In the genomic region with DNA sequence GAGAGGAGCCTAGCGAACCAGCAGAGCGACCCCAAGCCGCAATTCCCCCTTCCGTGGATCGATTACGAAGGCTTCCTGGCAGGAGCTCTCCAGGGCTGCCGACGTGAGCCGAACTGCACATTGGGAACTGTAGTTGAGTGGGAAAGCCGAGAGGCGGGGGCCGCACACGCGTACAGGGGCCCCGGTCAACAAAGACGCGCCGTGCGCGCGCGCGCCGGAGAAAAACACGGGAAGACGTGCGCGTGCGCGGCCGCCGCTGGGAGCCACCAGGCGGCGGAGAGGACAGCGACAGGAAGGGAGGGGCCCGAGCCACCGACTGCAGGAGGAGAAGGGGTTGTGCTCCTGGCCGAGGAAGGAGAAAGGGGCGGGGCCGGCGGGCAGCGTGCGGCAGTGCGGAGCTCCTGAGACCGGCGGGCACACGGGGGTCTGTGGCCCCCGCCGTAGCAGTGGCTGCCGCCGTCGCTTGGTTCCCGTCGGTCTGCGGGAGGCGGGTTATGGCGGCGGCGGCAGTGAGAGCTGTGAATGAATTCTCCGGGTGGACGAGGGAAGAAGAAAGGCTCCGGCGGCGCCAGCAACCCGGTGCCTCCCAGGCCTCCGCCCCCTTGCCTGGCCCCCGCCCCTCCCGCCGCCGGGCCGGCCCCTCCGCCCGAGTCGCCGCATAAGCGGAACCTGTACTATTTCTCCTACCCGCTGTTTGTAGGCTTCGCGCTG, we compare ENCODE assay signal across 2 cellular contexts.
A peak's percentile ranks its signal among the peaks of the same experiment; 100 is the strongest.
TF ChIP-seq lines count a peak whose summit lies in the region.

A gene with protein sequence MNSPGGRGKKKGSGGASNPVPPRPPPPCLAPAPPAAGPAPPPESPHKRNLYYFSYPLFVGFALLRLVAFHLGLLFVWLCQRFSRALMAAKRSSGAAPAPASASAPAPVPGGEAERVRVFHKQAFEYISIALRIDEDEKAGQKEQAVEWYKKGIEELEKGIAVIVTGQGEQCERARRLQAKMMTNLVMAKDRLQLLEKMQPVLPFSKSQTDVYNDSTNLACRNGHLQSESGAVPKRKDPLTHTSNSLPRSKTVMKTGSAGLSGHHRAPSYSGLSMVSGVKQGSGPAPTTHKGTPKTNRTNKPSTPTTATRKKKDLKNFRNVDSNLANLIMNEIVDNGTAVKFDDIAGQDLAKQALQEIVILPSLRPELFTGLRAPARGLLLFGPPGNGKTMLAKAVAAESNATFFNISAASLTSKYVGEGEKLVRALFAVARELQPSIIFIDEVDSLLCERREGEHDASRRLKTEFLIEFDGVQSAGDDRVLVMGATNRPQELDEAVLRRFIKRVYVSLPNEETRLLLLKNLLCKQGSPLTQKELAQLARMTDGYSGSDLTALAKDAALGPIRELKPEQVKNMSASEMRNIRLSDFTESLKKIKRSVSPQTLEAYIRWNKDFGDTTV (plus strand): TSS at position 247 of the 711 bp plus-strand sequence. CDS start 276 bp downstream, at position 523.

TF ChIP-seq in HCT116, 20 proteins besides CTCF, POLR2A, EP300 and RAD21 (continued from another document):
- TF ChIP-seq, protein P1, sequence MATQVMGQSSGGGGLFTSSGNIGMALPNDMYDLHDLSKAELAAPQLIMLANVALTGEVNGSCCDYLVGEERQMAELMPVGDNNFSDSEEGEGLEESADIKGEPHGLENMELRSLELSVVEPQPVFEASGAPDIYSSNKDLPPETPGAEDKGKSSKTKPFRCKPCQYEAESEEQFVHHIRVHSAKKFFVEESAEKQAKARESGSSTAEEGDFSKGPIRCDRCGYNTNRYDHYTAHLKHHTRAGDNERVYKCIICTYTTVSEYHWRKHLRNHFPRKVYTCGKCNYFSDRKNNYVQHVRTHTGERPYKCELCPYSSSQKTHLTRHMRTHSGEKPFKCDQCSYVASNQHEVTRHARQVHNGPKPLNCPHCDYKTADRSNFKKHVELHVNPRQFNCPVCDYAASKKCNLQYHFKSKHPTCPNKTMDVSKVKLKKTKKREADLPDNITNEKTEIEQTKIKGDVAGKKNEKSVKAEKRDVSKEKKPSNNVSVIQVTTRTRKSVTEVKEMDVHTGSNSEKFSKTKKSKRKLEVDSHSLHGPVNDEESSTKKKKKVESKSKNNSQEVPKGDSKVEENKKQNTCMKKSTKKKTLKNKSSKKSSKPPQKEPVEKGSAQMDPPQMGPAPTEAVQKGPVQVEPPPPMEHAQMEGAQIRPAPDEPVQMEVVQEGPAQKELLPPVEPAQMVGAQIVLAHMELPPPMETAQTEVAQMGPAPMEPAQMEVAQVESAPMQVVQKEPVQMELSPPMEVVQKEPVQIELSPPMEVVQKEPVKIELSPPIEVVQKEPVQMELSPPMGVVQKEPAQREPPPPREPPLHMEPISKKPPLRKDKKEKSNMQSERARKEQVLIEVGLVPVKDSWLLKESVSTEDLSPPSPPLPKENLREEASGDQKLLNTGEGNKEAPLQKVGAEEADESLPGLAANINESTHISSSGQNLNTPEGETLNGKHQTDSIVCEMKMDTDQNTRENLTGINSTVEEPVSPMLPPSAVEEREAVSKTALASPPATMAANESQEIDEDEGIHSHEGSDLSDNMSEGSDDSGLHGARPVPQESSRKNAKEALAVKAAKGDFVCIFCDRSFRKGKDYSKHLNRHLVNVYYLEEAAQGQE (IDR thresholded peaks at IDR 0.05; ENCODE audit: low read depth) = no peak
- TF ChIP-seq YY1 (IDR thresholded peaks at IDR 0.05; ENCODE audit: extremely low read depth, insufficient replicate concordance, low read depth, low read length) (peak; percentile 60), FOSL1 (IDR thresholded peaks at IDR 0.05; ENCODE audit: low read depth) (no peak), SIN3A (IDR thresholded peaks at IDR 0.05; ENCODE audit: low read depth) (peak; percentile 78; the same call in 1 of the 2 replicates), SRF (IDR thresholded peaks at IDR 0.05; ENCODE audit: low read depth) (peak; percentile 38), CEBPB (IDR thresholded peaks at IDR 0.05; ENCODE audit: low read depth) (no peak), SP1 (IDR thresholded peaks at IDR 0.05; ENCODE audit: low read depth) (peak; percentile 52), EGR1 (IDR thresholded peaks at IDR 0.05; ENCODE audit: low read depth) (no peak), CBX3 (IDR thresholded peaks at IDR 0.05; ENCODE audit: low read depth) (no peak; the same call in 1 of the 2 replicates), TCF7L2 (IDR thresholded peaks at IDR 0.05; ENCODE audit: borderline replicate concordance, extremely low read depth, insufficient read depth, insufficient read length) (peak; percentile 62), JUND (IDR thresholded peaks at IDR 0.05) (no peak), ZFX (IDR thresholded peaks at IDR 0.05) (no peak), EZH2 (IDR thresholded peaks at IDR 0.05) (no peak), ZNF274 (IDR thresholded peaks at IDR 0.05; ENCODE audit: low read depth, low read length) (no peak)
- TF ChIP-seq, protein P2, sequence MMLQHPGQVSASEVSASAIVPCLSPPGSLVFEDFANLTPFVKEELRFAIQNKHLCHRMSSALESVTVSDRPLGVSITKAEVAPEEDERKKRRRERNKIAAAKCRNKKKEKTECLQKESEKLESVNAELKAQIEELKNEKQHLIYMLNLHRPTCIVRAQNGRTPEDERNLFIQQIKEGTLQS (IDR thresholded peaks at IDR 0.05) = no peak
- TF ChIP-seq, protein P3, sequence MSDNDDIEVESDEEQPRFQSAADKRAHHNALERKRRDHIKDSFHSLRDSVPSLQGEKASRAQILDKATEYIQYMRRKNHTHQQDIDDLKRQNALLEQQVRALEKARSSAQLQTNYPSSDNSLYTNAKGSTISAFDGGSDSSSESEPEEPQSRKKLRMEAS (IDR thresholded peaks at IDR 0.05) = peak; percentile 87
- TF ChIP-seq, protein P4, sequence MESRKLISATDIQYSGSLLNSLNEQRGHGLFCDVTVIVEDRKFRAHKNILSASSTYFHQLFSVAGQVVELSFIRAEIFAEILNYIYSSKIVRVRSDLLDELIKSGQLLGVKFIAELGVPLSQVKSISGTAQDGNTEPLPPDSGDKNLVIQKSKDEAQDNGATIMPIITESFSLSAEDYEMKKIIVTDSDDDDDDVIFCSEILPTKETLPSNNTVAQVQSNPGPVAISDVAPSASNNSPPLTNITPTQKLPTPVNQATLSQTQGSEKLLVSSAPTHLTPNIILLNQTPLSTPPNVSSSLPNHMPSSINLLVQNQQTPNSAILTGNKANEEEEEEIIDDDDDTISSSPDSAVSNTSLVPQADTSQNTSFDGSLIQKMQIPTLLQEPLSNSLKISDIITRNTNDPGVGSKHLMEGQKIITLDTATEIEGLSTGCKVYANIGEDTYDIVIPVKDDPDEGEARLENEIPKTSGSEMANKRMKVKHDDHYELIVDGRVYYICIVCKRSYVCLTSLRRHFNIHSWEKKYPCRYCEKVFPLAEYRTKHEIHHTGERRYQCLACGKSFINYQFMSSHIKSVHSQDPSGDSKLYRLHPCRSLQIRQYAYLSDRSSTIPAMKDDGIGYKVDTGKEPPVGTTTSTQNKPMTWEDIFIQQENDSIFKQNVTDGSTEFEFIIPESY (IDR thresholded peaks at IDR 0.05; ENCODE audit: extremely low read depth, insufficient replicate concordance, low read length) = no peak

TF ChIP-seq in neural cell, 6 proteins besides CTCF, POLR2A, EP300 and RAD21 (continued from another document):
- TF ChIP-seq, protein P1 (IDR thresholded peaks at IDR 0.05; ENCODE audit: borderline replicate concordance) = peak; percentile 57
